In genomic region chr10:22750131-22750530, GRCh38 we compare ENCODE assay signal across 22 cellular contexts.
"Had no signal": no experiment of that assay in that cellular context is flagged by ENCODE, and none has a peak within 500 bp of the region (broad histone marks: within the 10 kb centered on the region; RNA-seq: fewer than 3 reads in every experiment).

No MANE protein-coding gene starts in this region.

- H3K36me3 ChIP-seq: esophagus muscularis mucosa, right lobe of liver, thoracic aorta, tibial nerve, upper lobe of left lung had no signal

- DNase-seq: effector CD8-positive, alpha-beta T cell; endodermal cell; hypothalamus; immature natural killer cell; kidney; mammary epithelial cell; mesendoderm; midbrain; naive thymus-derived CD4-positive, alpha-beta T cell; nephron progenitor cell; nucleus accumbens; psoas muscle; right lobe of liver; small intestine; stimulated activated CD4-positive, alpha-beta T cell treated with anti-CD3 and anti-CD28 coated beads, Interleukin-15, amount 100 ng/mL, for 24 hours; stimulated activated CD4-positive, alpha-beta T cell treated with anti-CD3 and anti-CD28 coated beads, Interleukin-2, amount 100 ng/mL, for 48 hours; stimulated activated naive B cell treated with anti-CD40 and anti-IgM and Interleukin-4, amounts not matched to agents 10 μg/mL and 1 μg/mL and 100 μg/mL, for 72 hours; upper lobe of left lung had no signal

- H3K4me1 ChIP-seq: psoas muscle, right lobe of liver had no signal

- H3K4me3 ChIP-seq: esophagus muscularis mucosa, psoas muscle, right lobe of liver, thoracic aorta, tibial nerve, upper lobe of left lung had no signal

- H3K27ac ChIP-seq: esophagus muscularis mucosa, psoas muscle, right lobe of liver, thoracic aorta, tibial nerve, upper lobe of left lung had no signal

- FAIRE-seq: small intestine, urothelium cell line had no signal

- H3K27me3 ChIP-seq: esophagus muscularis mucosa, right lobe of liver, tibial nerve, upper lobe of left lung had no signal

- H3K9me3 ChIP-seq: esophagus muscularis mucosa, psoas muscle, right lobe of liver, thoracic aorta, tibial nerve, upper lobe of left lung had no signal
